Comparison of ENCODE assay signal across 8 cellular contexts in genomic region chr6:73394577-73395354, GRCh38. TPM values are rescaled to one million over a fixed set of nuclear protein-coding genes. Genes with fewer than 3 reads are reported as not detected.
DNase-seq lines count a peak whose midpoint lies in the region; ATAC-seq and TF ChIP-seq lines count a peak whose summit lies in the region.

Gene DDX43 (plus strand): TSS chr6:73394828. CDS start chr6:73394906, 78 bp downstream.

- peak within 1 kb of the TSS; percentile 57 for H3K4me3 ChIP-seq in left ventricle myocardium inferior

- TF ChIP-seq CTCF in left ventricle myocardium inferior (IDR thresholded peaks at IDR 0.05; ENCODE audit: borderline replicate concordance) (no peak), MCF 10A (IDR thresholded peaks at IDR 0.05; ENCODE audit: unreplicated experiment) (no peak)

- peak within 1 kb of the TSS; percentile 69 for H3K27ac ChIP-seq in left ventricle myocardium inferior (replicated peaks)

- H3K4me1 Mint-ChIP-seq in IgD-negative memory B cell: peaks cover 1 to 6% (median 5%) of the 10 kb centered on the region in 3 donors
- peaks cover 14% of the 10 kb centered on the region for H3K4me1 Mint-ChIP-seq in activated T-helper 1 cell treated with anti-CD3 and anti-CD28 coated beads, Interleukin-12 subunit alpha, Interleukin-12 subunit beta, Interleukin-2, Interleukin-4 antibody, amounts not matched to agents 30 ng/mL and 10 ng/mL and 1 ng/mL, durations not matched to agents 14 hours and 24 hours and 36 hours (ENCODE audit: low read depth)
- no peaks in the 10 kb centered on the region for H3K4me1 Mint-ChIP-seq in MCF 10A (ENCODE audit: insufficient read depth, unreplicated experiment)

- H3K9me3 ChIP-seq in left ventricle myocardium inferior (replicated peaks): no peaks in the 10 kb centered on the region

- DNase-seq in CD1c-positive myeloid dendritic cell (ENCODE audit: extremely low spot score) (peak; percentile 32), left ventricle myocardium inferior (peak; percentile 55), NCI-H2107 treated with DMSO at 0.1 percent for 48 hours (lab: John Stamatoyannopoulos, UW; ENCODE audit: unreplicated experiment) (no peak), MCF 10A (ENCODE audit: unreplicated experiment) (no peak)
- DNase-seq in activated T-helper 1 cell treated with anti-CD3 and anti-CD28 coated beads, Interleukin-12 subunit alpha, Interleukin-12 subunit beta, Interleukin-2, Interleukin-4 antibody, amounts not matched to agents 30 ng/mL and 10 ng/mL and 1 ng/mL, durations not matched to agents 14 hours and 24 hours and 36 hours (ENCODE audit: low spot score): peak; percentile 36
- peak; percentile 23 to 47 for DNase-seq in stimulated activated CD4-positive, alpha-beta T cell treated with anti-CD3 and anti-CD28 coated beads, Interleukin-2, amount 100 ng/mL, for 24 hours

- no peaks in the 10 kb centered on the region for H3K9me3 Mint-ChIP-seq in IgD-negative memory B cell
- H3K9me3 Mint-ChIP-seq in activated T-helper 1 cell treated with anti-CD3 and anti-CD28 coated beads, Interleukin-12 subunit alpha, Interleukin-12 subunit beta, Interleukin-2, Interleukin-4 antibody, amounts not matched to agents 30 ng/mL and 10 ng/mL and 1 ng/mL, durations not matched to agents 14 hours and 24 hours and 36 hours: no peaks in the 10 kb centered on the region
- H3K9me3 Mint-ChIP-seq in MCF 10A (ENCODE audit: unreplicated experiment): no peaks in the 10 kb centered on the region

- H3K4me1 ChIP-seq in left ventricle myocardium inferior: no peaks in the 10 kb centered on the region

- H3K36me3 Mint-ChIP-seq in IgD-negative memory B cell (no peaks in the 10 kb centered on the region), MCF 10A (ENCODE audit: insufficient read depth, unreplicated experiment) (no peaks in the 10 kb centered on the region)
- peaks cover 3% of the 10 kb centered on the region for H3K36me3 Mint-ChIP-seq in activated T-helper 1 cell treated with anti-CD3 and anti-CD28 coated beads, Interleukin-12 subunit alpha, Interleukin-12 subunit beta, Interleukin-2, Interleukin-4 antibody, amounts not matched to agents 30 ng/mL and 10 ng/mL and 1 ng/mL, durations not matched to agents 14 hours and 24 hours and 36 hours (ENCODE audit: low read depth)

- H3K4me3 Mint-ChIP-seq in IgD-negative memory B cell (peak within 1 kb of the TSS; percentile 75 to 89 (median 88)), MCF 10A (ENCODE audit: unreplicated experiment) (no peak within 1 kb of the TSS)
- peak within 1 kb of the TSS; percentile 77 for H3K4me3 Mint-ChIP-seq in activated T-helper 1 cell treated with anti-CD3 and anti-CD28 coated beads, Interleukin-12 subunit alpha, Interleukin-12 subunit beta, Interleukin-2, Interleukin-4 antibody, amounts not matched to agents 30 ng/mL and 10 ng/mL and 1 ng/mL, durations not matched to agents 14 hours and 24 hours and 36 hours

- no TSS peak for BruUV-seq in MCF 10A (replicated peaks; lab: Mats Ljungman, UMichigan)

- no peaks in the 10 kb centered on the region for H3K27me3 ChIP-seq in left ventricle myocardium inferior (ENCODE audit: low read depth)

- ATAC-seq in GM21737 (IDR thresholded peaks at IDR 0.05; ENCODE audit: unreplicated experiment): no peak

- H3K27me3 Mint-ChIP-seq in IgD-negative memory B cell: peaks cover 2% of the 10 kb centered on the region
- H3K27me3 Mint-ChIP-seq in activated T-helper 1 cell treated with anti-CD3 and anti-CD28 coated beads, Interleukin-12 subunit alpha, Interleukin-12 subunit beta, Interleukin-2, Interleukin-4 antibody, amounts not matched to agents 30 ng/mL and 10 ng/mL and 1 ng/mL, durations not matched to agents 14 hours and 24 hours and 36 hours (ENCODE audit: insufficient read depth): no peaks in the 10 kb centered on the region
- H3K27me3 Mint-ChIP-seq in MCF 10A (ENCODE audit: insufficient read depth, unreplicated experiment): no peaks in the 10 kb centered on the region

- H3K27ac Mint-ChIP-seq in IgD-negative memory B cell: peak within 1 kb of the TSS; percentile 75 to 96 (median 85)
- H3K27ac Mint-ChIP-seq in activated T-helper 1 cell treated with anti-CD3 and anti-CD28 coated beads, Interleukin-12 subunit alpha, Interleukin-12 subunit beta, Interleukin-2, Interleukin-4 antibody, amounts not matched to agents 30 ng/mL and 10 ng/mL and 1 ng/mL, durations not matched to agents 14 hours and 24 hours and 36 hours: peak within 1 kb of the TSS; percentile 79
- H3K27ac Mint-ChIP-seq in MCF 10A (ENCODE audit: low read depth, unreplicated experiment): no peak within 1 kb of the TSS

- H3K36me3 ChIP-seq in left ventricle myocardium inferior: no peaks in the 10 kb centered on the region

- intact Hi-C loops in activated T-helper 1 cell treated with anti-CD3 and anti-CD28 coated beads, Interleukin-12 subunit alpha, Interleukin-12 subunit beta, Interleukin-2, Interleukin-4 antibody, amounts not matched to agents 30 ng/mL and 10 ng/mL and 1 ng/mL, durations not matched to agents 14 hours and 24 hours and 36 hours (cut with micrococcal nuclease): no loop called here
- intact Hi-C loops in left ventricle myocardium inferior (cut with micrococcal nuclease): no loop called here
- intact Hi-C loops in MCF 10A (cut with micrococcal nuclease): no loop called here

- CTCF ChIA-PET in MCF 10A (lab: Yijun Ruan, JAX): no interaction called here

- POLR2A ChIA-PET in MCF 10A (lab: Yijun Ruan, JAX): no interaction called here

RNA-seq across cellular contexts. Expression of gene DDX43, which starts in this region (rescaled TPM):
- 1.9 TPM for polyA plus RNA-seq in IgD-negative memory B cell
- total RNA-seq in activated T-helper 1 cell treated with anti-CD3 and anti-CD28 coated beads, Interleukin-12 subunit alpha, Interleukin-12 subunit beta, Interleukin-2, Interleukin-4 antibody, amounts not matched to agents 30 ng/mL and 10 ng/mL and 1 ng/mL, durations not matched to agents 14 hours and 24 hours and 36 hours: 0.44 and 0.66 TPM in 2 replicates
- total RNA-seq in left ventricle myocardium inferior: 0.41 TPM
- total RNA-seq in MCF 10A (2022): not detected in 2 replicates

Comparison
In these comparisons a context has a peak if more than half of its experiments do, and no peak if none do; other contexts are left out.
1. Peak in DNase-seq in activated T-helper 1 cell treated with anti-CD3 and anti-CD28 coated beads, Interleukin-12 subunit alpha, Interleukin-12 subunit beta, Interleukin-2, Interleukin-4 antibody, amounts not matched to agents 30 ng/mL and 10 ng/mL and 1 ng/mL, durations not matched to agents 14 hours and 24 hours and 36 hours; RNA of the gene not detected or under 1 TPM.
2. Peak in DNase-seq, H3K4me3 ChIP-seq and H3K27ac ChIP-seq in left ventricle myocardium inferior; RNA of the gene not detected or under 1 TPM.
3. DNase-seq: peak in CD1c-positive myeloid dendritic cell (single experiment) and stimulated activated CD4-positive, alpha-beta T cell treated with anti-CD3 and anti-CD28 coated beads, Interleukin-2, amount 100 ng/mL, for 24 hours (2 of 2); none in NCI-H2107 treated with DMSO at 0.1 percent for 48 hours (single experiment) and MCF 10A (single experiment).